In the genomic region with DNA sequence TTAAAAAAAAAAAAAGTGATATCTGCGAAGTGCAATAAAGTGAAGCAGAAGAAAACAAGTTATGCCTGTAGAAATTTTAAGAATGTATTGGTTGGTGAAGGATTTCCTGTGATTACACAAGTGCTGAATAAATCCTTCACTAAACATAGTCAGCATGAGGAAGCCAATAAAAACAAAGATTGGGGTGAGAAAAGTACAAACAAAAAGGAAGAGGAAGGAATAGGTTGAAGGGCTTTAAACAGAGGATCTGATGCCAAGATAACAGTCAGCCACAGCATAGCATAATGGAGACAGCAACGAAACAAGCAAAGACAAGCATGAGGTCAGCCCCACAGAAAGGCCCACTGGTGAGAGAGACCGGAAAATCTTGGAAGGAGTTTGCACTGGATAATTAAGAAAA, we compare ENCODE assay signal across 24 cellular contexts.
DNase-seq lines count a peak whose midpoint lies in the region; ATAC-seq and TF ChIP-seq lines count a peak whose summit lies in the region.
"Had no signal": no experiment of that assay in that cellular context is flagged by ENCODE, and none has a peak within 500 bp of the region (broad histone marks: within the 10 kb centered on the region; RNA-seq: fewer than 3 reads in every experiment).

No MANE protein-coding gene starts in this region.

- no peak overlapping the region for H3K27ac ChIP-seq in PC-3 (ENCODE audit: low read length)
- H3K27ac ChIP-seq: 22Rv1, lower lobe of right lung, neutrophil, psoas muscle, testis had no signal

- no peaks in the 10 kb centered on the region for H3K27me3 Mint-ChIP-seq in activated naive CD4-positive, alpha-beta T cell treated with anti-CD3 and anti-CD28 coated beads, Interleukin-2, amount 10 ng/mL, durations not matched to agents 7 days and 5 days
- H3K27me3 Mint-ChIP-seq in naive thymus-derived CD8-positive, alpha-beta T cell, result no peaks in the 10 kb centered on the region
- H3K27me3 Mint-ChIP-seq: activated CD8-positive, alpha-beta T cell treated with anti-CD3 and anti-CD28 coated beads for 36 hours; stimulated activated naive B cell treated with anti-CD40 and anti-IgM and Interleukin-4, amounts not matched to agents 10 μg/mL and 1 μg/mL and 100 μg/mL, for 72 hours had no signal

- peak overlapping the region; percentile 1 for H3K27ac Mint-ChIP-seq in activated naive CD4-positive, alpha-beta T cell treated with anti-CD3 and anti-CD28 coated beads, Interleukin-2, amount 10 ng/mL, durations not matched to agents 7 days and 5 days
- no peak overlapping the region for H3K27ac Mint-ChIP-seq in naive thymus-derived CD8-positive, alpha-beta T cell
- H3K27ac Mint-ChIP-seq: activated CD8-positive, alpha-beta T cell treated with anti-CD3 and anti-CD28 coated beads for 36 hours; CD14-positive monocyte; stimulated activated naive B cell treated with anti-CD40 and anti-IgM and Interleukin-4, amounts not matched to agents 10 μg/mL and 1 μg/mL and 100 μg/mL, for 72 hours had no signal

- ATAC-seq in PC-3, result no peak; the same call in 1 of the 2 replicates
- no peak for ATAC-seq in naive thymus-derived CD8-positive, alpha-beta T cell
- ATAC-seq in GM21717 (IDR thresholded peaks at IDR 0.05; ENCODE audit: unreplicated experiment), result no peak
- ATAC-seq: activated CD8-positive, alpha-beta T cell treated with anti-CD3 and anti-CD28 coated beads for 36 hours; lower lobe of right lung; psoas muscle; stimulated activated naive B cell treated with anti-CD40 and anti-IgM and Interleukin-4, amounts not matched to agents 10 μg/mL and 1 μg/mL and 100 μg/mL, for 72 hours had no signal

- no peaks in the 10 kb centered on the region for H3K27me3 ChIP-seq in PC-3 (ENCODE audit: low read length)
- H3K27me3 ChIP-seq: neutrophil, testis had no signal

- POLR2A ChIA-PET in PC-3 (lab: Charles Lee; ENCODE audit: unreplicated experiment), result no interaction called here
- POLR2A ChIA-PET in naive thymus-derived CD8-positive, alpha-beta T cell (lab: Charles Lee), result no interaction called here

- H3K9me2 ChIP-seq in PC-3 (replicated peaks; ENCODE audit: low read length), result no peaks in the 10 kb centered on the region

- no peak overlapping the region for H3K4me3 Mint-ChIP-seq in activated naive CD4-positive, alpha-beta T cell treated with anti-CD3 and anti-CD28 coated beads, Interleukin-2, amount 10 ng/mL, durations not matched to agents 7 days and 5 days
- H3K4me3 Mint-ChIP-seq in naive thymus-derived CD8-positive, alpha-beta T cell, result no peak overlapping the region
- H3K4me3 Mint-ChIP-seq: activated CD8-positive, alpha-beta T cell treated with anti-CD3 and anti-CD28 coated beads for 36 hours; CD14-positive monocyte; stimulated activated naive B cell treated with anti-CD40 and anti-IgM and Interleukin-4, amounts not matched to agents 10 μg/mL and 1 μg/mL and 100 μg/mL, for 72 hours had no signal

- no peak for DNase-seq in activated naive CD4-positive, alpha-beta T cell treated with anti-CD3 and anti-CD28 coated beads, Interleukin-2, amount 10 ng/mL, durations not matched to agents 7 days and 5 days
- no peak for DNase-seq in activated naive CD4-positive, alpha-beta T cell (lab: John Stamatoyannopoulos, UW)
- DNase-seq in PC-3 (peak; percentile 30), fibroblast of pulmonary artery (ENCODE audit: low read depth) (peak; percentile 53), mucosa of gallbladder (ENCODE audit: low spot score) (no peak), NCI-H146 (lab: John Stamatoyannopoulos, UW) (no peak)
- DNase-seq in naive thymus-derived CD8-positive, alpha-beta T cell, result no peak
- DNase-seq: activated CD8-positive, alpha-beta T cell treated with anti-CD3 and anti-CD28 coated beads for 36 hours; activated gamma-delta T cell; activated T-cell treated with anti-CD3 and anti-CD28 coated beads for 4 hours; amniotic stem cell; Karpas-422; lower lobe of right lung; NCI-H446; psoas muscle; Right ventricle myocardium superior; stimulated activated CD4-positive, alpha-beta T cell treated with anti-CD3 and anti-CD28 coated beads, Interleukin-2, amount 100 ng/mL, for 48 hours; stimulated activated naive B cell treated with anti-CD40 and anti-IgM and Interleukin-4, amounts not matched to agents 10 μg/mL and 1 μg/mL and 100 μg/mL, for 72 hours; testis had no signal

- H3K36me3 Mint-ChIP-seq in activated naive CD4-positive, alpha-beta T cell treated with anti-CD3 and anti-CD28 coated beads, Interleukin-2, amount 10 ng/mL, durations not matched to agents 7 days and 5 days, result no peaks in the 10 kb centered on the region
- H3K36me3 Mint-ChIP-seq in naive thymus-derived CD8-positive, alpha-beta T cell, result no peaks in the 10 kb centered on the region
- H3K36me3 Mint-ChIP-seq: CD14-positive monocyte; stimulated activated naive B cell treated with anti-CD40 and anti-IgM and Interleukin-4, amounts not matched to agents 10 μg/mL and 1 μg/mL and 100 μg/mL, for 72 hours had no signal

- H3K4me1 ChIP-seq in PC-3 (ENCODE audit: insufficient read depth, low read length), result no peaks in the 10 kb centered on the region
- H3K4me1 ChIP-seq: lower lobe of right lung, psoas muscle, testis had no signal

- H3K4me2 ChIP-seq in PC-3 (ENCODE audit: low read length), result no peak overlapping the region
- H3K4me2 ChIP-seq: smooth muscle cell had no signal

- TF ChIP-seq CTCF in PC-3 (conservative IDR thresholded peaks at IDR 0.05; ENCODE audit: low read depth, low read length), result no peak
- TF ChIP-seq CTCF in fibroblast of pulmonary artery (IDR thresholded peaks at IDR 0.05; ENCODE audit: low read length, missing control alignments), result no peak

- CTCF ChIA-PET in activated naive CD4-positive, alpha-beta T cell treated with anti-CD3 and anti-CD28 coated beads, Interleukin-2, amount 10 ng/mL, durations not matched to agents 7 days and 5 days (lab: Charles Lee), result no interaction called here
- CTCF ChIA-PET in PC-3 (lab: Charles Lee), result no interaction called here

- H4K20me1 ChIP-seq in PC-3 (ENCODE audit: low read length), result no peaks in the 10 kb centered on the region

- no peaks in the 10 kb centered on the region for H3K36me3 ChIP-seq in PC-3 (ENCODE audit: low read depth, low read length)
- H3K36me3 ChIP-seq: lower lobe of right lung, neutrophil had no signal

- intact Hi-C loops in PC-3 (cut with micrococcal nuclease), result no loop called here

- peaks cover 6% of the 10 kb centered on the region for H3K9me3 Mint-ChIP-seq in activated naive CD4-positive, alpha-beta T cell treated with anti-CD3 and anti-CD28 coated beads, Interleukin-2, amount 10 ng/mL, durations not matched to agents 7 days and 5 days
- H3K9me3 Mint-ChIP-seq in naive thymus-derived CD8-positive, alpha-beta T cell, result peaks cover 0 to 36% (median 5%) of the 10 kb centered on the region in 9 donors
- H3K9me3 Mint-ChIP-seq: activated CD8-positive, alpha-beta T cell treated with anti-CD3 and anti-CD28 coated beads for 36 hours had no signal

- H3K79me2 ChIP-seq in PC-3 (ENCODE audit: low read length), result no peaks in the 10 kb centered on the region

- H3F3A ChIP-seq in PC-3 (ENCODE audit: low read length, unreplicated experiment), result no peaks in the 10 kb centered on the region

- H3K4me1 Mint-ChIP-seq in activated naive CD4-positive, alpha-beta T cell treated with anti-CD3 and anti-CD28 coated beads, Interleukin-2, amount 10 ng/mL, durations not matched to agents 7 days and 5 days, result no peaks in the 10 kb centered on the region
- H3K4me1 Mint-ChIP-seq in naive thymus-derived CD8-positive, alpha-beta T cell, result no peaks in the 10 kb centered on the region
- H3K4me1 Mint-ChIP-seq: CD14-positive monocyte; stimulated activated naive B cell treated with anti-CD40 and anti-IgM and Interleukin-4, amounts not matched to agents 10 μg/mL and 1 μg/mL and 100 μg/mL, for 72 hours had no signal

- H3K9ac ChIP-seq in PC-3 (ENCODE audit: low read length), result no peak overlapping the region

- no peaks in the 10 kb centered on the region for H3K9me3 ChIP-seq in PC-3 (ENCODE audit: low read length)
- H3K9me3 ChIP-seq: lower lobe of right lung, neutrophil, psoas muscle, testis had no signal

- H3K4me3 ChIP-seq in PC-3 (ENCODE audit: low read length) (no peak overlapping the region), fibroblast of pulmonary artery (replicated peaks; ENCODE audit: low read depth, low read length) (no peak overlapping the region)
- H3K4me3 ChIP-seq: lower lobe of right lung, psoas muscle, smooth muscle cell, testis had no signal

- H2AFZ ChIP-seq in PC-3 (ENCODE audit: low read length), result no peak overlapping the region

- BruUV-seq in PC-3 (replicated peaks; lab: Mats Ljungman, UMichigan), result no TSS peak

Comparison
In these comparisons a context has a peak if more than half of its experiments do, and no peak if none do; other contexts are left out.
1. DNase-seq: peak in PC-3 (single experiment) and fibroblast of pulmonary artery (single experiment); none in activated naive CD4-positive, alpha-beta T cell treated with anti-CD3 and anti-CD28 coated beads, Interleukin-2, amount 10 ng/mL, durations not matched to agents 7 days and 5 days (single experiment), activated naive CD4-positive, alpha-beta T cell (0 of 4), naive thymus-derived CD8-positive, alpha-beta T cell (0 of 10), mucosa of gallbladder (single experiment) and NCI-H146 (single experiment).